In the genomic region with DNA sequence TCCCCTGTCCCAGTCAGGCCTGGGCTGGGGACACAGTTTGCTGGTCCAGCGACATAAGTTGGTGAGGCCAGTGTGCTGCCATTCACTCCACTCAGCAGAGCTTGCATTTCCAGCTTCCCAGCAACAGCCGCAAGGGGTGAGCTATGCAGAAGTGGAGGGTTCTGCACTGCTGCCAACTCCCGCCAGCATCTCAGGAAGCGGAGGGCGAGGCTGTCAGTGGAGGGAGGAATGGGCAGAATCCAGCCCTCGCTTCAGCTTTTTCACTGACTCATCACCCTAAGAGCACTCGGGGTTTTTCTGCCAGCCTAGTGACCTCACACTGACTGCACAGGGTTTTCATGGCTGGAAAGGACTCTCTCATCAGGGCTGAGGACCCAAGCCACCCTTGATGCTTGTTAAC, we compare ENCODE assay signal across 21 cellular contexts.
DNase-seq lines count a peak whose midpoint lies in the region; ATAC-seq and TF ChIP-seq lines count a peak whose summit lies in the region.
"Had no signal": no experiment of that assay in that cellular context is flagged by ENCODE, and none has a peak within 500 bp of the region (broad histone marks: within the 10 kb centered on the region; RNA-seq: fewer than 3 reads in every experiment).

No MANE protein-coding gene starts in this region.

- TF ChIP-seq POLR2A in GM18505 (IDR thresholded peaks at IDR 0.05; ENCODE audit: borderline replicate concordance, extremely low read depth, insufficient read depth, insufficient read length) = no peak

- no peak for TF ChIP-seq CTCF in omental fat pad (IDR thresholded peaks at IDR 0.05)

- DNase-seq in C1 segment of cervical spinal cord (lab: John Stamatoyannopoulos, UW) (peak in 10 of 14 donors; percentile 2 to 70 (median 25)), MG63 (peak; percentile 97), cerebellar cortex (ENCODE audit: low spot score) (peak; percentile 5), omental fat pad (ENCODE audit: low spot score) (no peak), activated gamma-delta T cell treated with Interleukin-2 at 50 U/mL for 16 hours (no peak)
- DNase-seq: activated CD4-positive, alpha-beta T cell treated with anti-CD3 and anti-CD28 coated beads for 36 hours; activated naive CD8-positive, alpha-beta T cell treated with anti-CD3 and anti-CD28 coated beads, Interleukin-2, amount 10 ng/mL, durations not matched to agents 7 days and 5 days; brain microvascular endothelial cell; CD8-positive, alpha-beta T cell; colonic mucosa; DMS79 treated with DMSO at 0.1 percent for 48 hours; H7; heart right ventricle; naive B cell; NCI-H1048; NCI-H510A; Right ventricle myocardium superior; SW 1271 had no signal

- no peaks in the 10 kb centered on the region for H3K36me3 ChIP-seq in MG63
- H3K36me3 ChIP-seq: brain microvascular endothelial cell, colonic mucosa, heart right ventricle, right atrium auricular region had no signal

- peaks cover 6% of the 10 kb centered on the region; the same call in 1 of the 2 replicates for H3K9me3 ChIP-seq in MG63
- H3K9me3 ChIP-seq: colonic mucosa had no signal

- ATAC-seq in omental fat pad (ENCODE audit: low FRiP score) (peak; percentile 73), HG03520 (IDR thresholded peaks at IDR 0.05; ENCODE audit: unreplicated experiment) (no peak), GM18505 (IDR thresholded peaks at IDR 0.05; ENCODE audit: unreplicated experiment) (no peak)
- ATAC-seq: activated CD4-positive, alpha-beta T cell treated with anti-CD3 and anti-CD28 coated beads for 36 hours; CD8-positive, alpha-beta T cell had no signal

- no peaks in the 10 kb centered on the region for H3K27me3 ChIP-seq in MG63
- H3K27me3 ChIP-seq: brain microvascular endothelial cell, colonic mucosa, right atrium auricular region had no signal

- no peak overlapping the region for H3K4me3 ChIP-seq in MG63
- H3K4me3 ChIP-seq: colonic mucosa, heart right ventricle, right atrium auricular region had no signal

Comparison
In these comparisons a context has a peak if more than half of its experiments do, and no peak if none do; other contexts are left out.
1. DNase-seq: peak in C1 segment of cervical spinal cord (10 of 14), MG63 (single experiment) and cerebellar cortex (single experiment); none in omental fat pad (single experiment) and activated gamma-delta T cell treated with Interleukin-2 at 50 U/mL for 16 hours (single experiment).